28 cellular contexts compared by ENCODE assay signal in genomic region chr18:62637403-62637802, GRCh38.
"Had no signal": no experiment of that assay in that cellular context is flagged by ENCODE, and none has a peak within 500 bp of the region (broad histone marks: within the 10 kb centered on the region; RNA-seq: fewer than 3 reads in every experiment).

No MANE protein-coding gene starts in this region.

- H3K9me3 ChIP-seq: lower lobe of right lung, sigmoid colon, testis, vagina had no signal

- ATAC-seq: left lobe of liver, lower lobe of right lung had no signal

- H3K9ac ChIP-seq: neural progenitor cell had no signal

- H3K9me3 Mint-ChIP-seq: activated CD4-positive, alpha-beta T cell treated with anti-CD3 and anti-CD28 coated beads, Interleukin-2, amount 10 ng/mL, durations not matched to agents 7 days and 5 days; activated naive CD4-positive, alpha-beta T cell treated with anti-CD3 and anti-CD28 coated beads, Interleukin-2, amount 50 U/mL, for 24 hours; activated T-helper 1 cell treated with anti-CD3 and anti-CD28 coated beads, Interleukin-12 subunit alpha, Interleukin-12 subunit beta, Interleukin-2, Interleukin-4 antibody, amounts not matched to agents 30 ng/mL and 10 ng/mL and 1 ng/mL, durations not matched to agents 14 hours and 24 hours and 36 hours; dendritic cell treated with granulocyte-macrophage colony-stimulating factor and Interleukin-4, amounts not matched to agents 40 ng/mL and 50 ng/mL, for 4 days; immature natural killer cell; naive B cell had no signal

- DNase-seq: activated CD4-positive, alpha-beta T cell treated with anti-CD3 and anti-CD28 coated beads, Interleukin-2, amount 10 ng/mL, durations not matched to agents 7 days and 5 days; activated CD4-positive, CD25-positive, alpha-beta regulatory T cell treated with anti-CD3 and anti-CD28 coated beads, Interleukin-2, amount 50 U/mL, for 72 hours; activated CD8-positive, alpha-beta memory T cell treated with anti-CD3 and anti-CD28 coated beads for 24 hours; activated gamma-delta T cell treated with Interleukin-2 at 50 U/mL for 16 hours; aorta; caudate nucleus; effector CD4-positive, alpha-beta T cell; erythroblast; glutamatergic neuron; immature natural killer cell; lower lobe of right lung; mesendoderm; naive B cell; sigmoid colon; stimulated activated CD4-positive, alpha-beta T cell treated with anti-CD3 and anti-CD28 coated beads, Interleukin-15, amount 100 ng/mL, for 24 hours; stimulated activated naive CD4-positive, alpha-beta T cell; testis had no signal

- H3K4me1 Mint-ChIP-seq: activated naive CD4-positive, alpha-beta T cell treated with anti-CD3 and anti-CD28 coated beads, Interleukin-2, amount 50 U/mL, for 24 hours; immature natural killer cell; naive B cell had no signal

- H3K27ac ChIP-seq: hepatocyte, lower lobe of right lung, neural progenitor cell, sigmoid colon, testis, vagina, VCaP had no signal

- H3K4me1 ChIP-seq: lower lobe of right lung, sigmoid colon, testis, vagina had no signal

- H3K4me2 ChIP-seq: hepatocyte, neural progenitor cell, smooth muscle cell had no signal

- H3K36me3 ChIP-seq: lower lobe of right lung, neural progenitor cell, sigmoid colon, vagina had no signal

- H3K4me3 ChIP-seq: hepatocyte, lower lobe of right lung, neural progenitor cell, sigmoid colon, smooth muscle cell, testis, vagina had no signal

- H3K36me3 Mint-ChIP-seq: activated naive CD4-positive, alpha-beta T cell treated with anti-CD3 and anti-CD28 coated beads, Interleukin-2, amount 50 U/mL, for 24 hours; brain; immature natural killer cell; naive B cell; neural progenitor cell; type B pancreatic cell had no signal

- H3K27ac Mint-ChIP-seq: activated CD4-positive, alpha-beta T cell treated with anti-CD3 and anti-CD28 coated beads, Interleukin-2, amount 10 ng/mL, durations not matched to agents 7 days and 5 days; activated naive CD4-positive, alpha-beta T cell treated with anti-CD3 and anti-CD28 coated beads, Interleukin-2, amount 50 U/mL, for 24 hours; activated T-helper 1 cell treated with anti-CD3 and anti-CD28 coated beads, Interleukin-12 subunit alpha, Interleukin-12 subunit beta, Interleukin-2, Interleukin-4 antibody, amounts not matched to agents 30 ng/mL and 10 ng/mL and 1 ng/mL, durations not matched to agents 14 hours and 24 hours and 36 hours; brain; dendritic cell treated with granulocyte-macrophage colony-stimulating factor and Interleukin-4, amounts not matched to agents 40 ng/mL and 50 ng/mL, for 4 days; immature natural killer cell; naive B cell; neural progenitor cell; type B pancreatic cell had no signal

- H3K27me3 ChIP-seq: hepatocyte, neural progenitor cell, sigmoid colon, testis, vagina had no signal

- H3K4me3 Mint-ChIP-seq: activated CD4-positive, alpha-beta T cell treated with anti-CD3 and anti-CD28 coated beads, Interleukin-2, amount 10 ng/mL, durations not matched to agents 7 days and 5 days; activated naive CD4-positive, alpha-beta T cell treated with anti-CD3 and anti-CD28 coated beads, Interleukin-2, amount 50 U/mL, for 24 hours; activated T-helper 1 cell treated with anti-CD3 and anti-CD28 coated beads, Interleukin-12 subunit alpha, Interleukin-12 subunit beta, Interleukin-2, Interleukin-4 antibody, amounts not matched to agents 30 ng/mL and 10 ng/mL and 1 ng/mL, durations not matched to agents 14 hours and 24 hours and 36 hours; brain; dendritic cell treated with granulocyte-macrophage colony-stimulating factor and Interleukin-4, amounts not matched to agents 40 ng/mL and 50 ng/mL, for 4 days; immature natural killer cell; naive B cell; neural progenitor cell; type B pancreatic cell had no signal

- H3K79me2 ChIP-seq: hepatocyte had no signal

- H3K27me3 Mint-ChIP-seq: type B pancreatic cell had no signal

- H2AFZ ChIP-seq: hepatocyte had no signal
